In the genomic region with DNA sequence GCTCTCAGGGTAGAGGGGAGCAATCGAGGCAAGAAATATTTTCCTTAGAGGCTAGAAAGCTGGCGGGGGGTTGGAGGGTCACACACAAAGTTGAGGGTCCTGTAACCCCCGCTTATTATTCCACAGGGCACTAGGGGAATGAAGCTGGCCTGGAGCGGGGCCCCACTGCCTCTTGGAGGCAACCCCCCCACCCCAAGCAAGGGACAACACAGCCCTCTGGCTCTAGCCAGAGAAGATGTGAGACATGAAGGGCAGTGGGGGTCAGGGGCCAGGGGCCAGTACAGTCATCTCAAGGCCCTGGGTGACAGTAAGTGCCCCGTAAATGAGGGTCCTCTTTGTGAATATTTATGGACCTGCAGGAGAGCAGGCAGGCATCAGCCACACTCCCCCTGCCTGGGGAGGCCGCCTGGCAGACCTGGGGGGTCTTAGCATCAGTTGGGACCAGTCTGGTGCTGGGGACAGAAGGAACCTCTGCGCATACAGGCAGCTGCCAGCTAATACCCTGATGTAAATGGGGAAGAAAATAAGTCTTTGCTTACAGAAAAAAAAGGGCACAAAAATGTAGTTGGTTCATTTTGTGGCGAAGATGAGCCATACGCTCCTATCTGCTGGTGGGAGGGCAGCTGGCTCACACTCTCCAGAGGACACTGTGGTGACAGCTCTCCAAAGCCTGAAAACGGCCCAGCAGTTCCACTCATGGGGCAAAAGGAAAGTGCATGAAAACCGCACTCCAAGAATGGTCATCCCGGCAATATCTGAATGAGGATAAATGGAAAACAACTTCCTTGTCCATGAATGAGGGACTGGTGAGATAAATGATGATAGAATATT, we compare ENCODE assay signal across 10 cellular contexts. TPM values are rescaled to one million over a fixed set of nuclear protein-coding genes. Genes with fewer than 3 reads are reported as not detected.
DNase-seq lines count a peak whose midpoint lies in the region; ATAC-seq lines count a peak whose summit lies in the region.
"Had no signal": no experiment of that assay in that cellular context is flagged by ENCODE, and none has a peak within 500 bp of the region (broad histone marks: within the 10 kb centered on the region; RNA-seq: fewer than 3 reads in every experiment).

No MANE protein-coding gene starts in this region.

- peaks cover 18% of the 10 kb centered on the region for H3K36me3 Mint-ChIP-seq in T-cell

- CTCF ChIA-PET in T-cell (lab: Charles Lee), result interaction anchor here (0.5 to 0.6 kb wide), 2 partner anchors 16 to 288 kb away, joined by 3 to 4 read pairs; no protein-coding TSS in a partner anchor

- H3K27ac Mint-ChIP-seq in T-cell, result peak overlapping the region in 1 of 2 donors; percentile 65

- H3K4me3 Mint-ChIP-seq in T-cell, result peak overlapping the region; percentile 12 to 35 (median 18)

- no peaks in the 10 kb centered on the region for H3K27me3 Mint-ChIP-seq in T-cell

- ATAC-seq in T-cell (replicated peaks in 1 of 4) (no peak), GM21528 (IDR thresholded peaks at IDR 0.05; ENCODE audit: low FRiP score, unreplicated experiment) (no peak), HG03139 (IDR thresholded peaks at IDR 0.05; ENCODE audit: unreplicated experiment) (no peak)

- POLR2A ChIA-PET in T-cell (lab: Charles Lee), result no interaction called here

- H3K4me1 Mint-ChIP-seq in T-cell, result peaks cover 17 to 21% (median 17%) of the 10 kb centered on the region in 3 donors

- no peaks in the 10 kb centered on the region for H3K9me3 Mint-ChIP-seq in T-cell

- DNase-seq in NCI-H2029 (lab: John Stamatoyannopoulos, UW) (peak; percentile 48), NCI-H2029 treated with DMSO at 0.1 percent for 48 hours (lab: John Stamatoyannopoulos, UW) (no peak), T-cell (no peak), fibroblast of peridontal ligament (ENCODE audit: extremely low read depth) (peak; percentile 46), hippocampal formation (lab: John Stamatoyannopoulos, UW) (no peak)
- peak; percentile 38 to 56 for DNase-seq in stimulated activated CD4-positive, alpha-beta T cell treated with anti-CD3 and anti-CD28 coated beads, Interleukin-4, amount 100 ng/mL, for 48 hours (ENCODE audit: low read depth in 2 of 2)
- DNase-seq: NCI-H1105, SW 1271 had no signal

RNA-seq across cellular contexts. Expression of a gene that starts 21.9 kb away (rescaled TPM):
- total RNA-seq in T-cell, result 10 to 100 TPM in 3 of 5 donors, 1 to 10 TPM in 2; 9.6 to 19.4 (median 10.4) TPM

RNA-seq across cellular contexts. Expression of a gene that starts 42.7 kb away (rescaled TPM):
- 100 to 1,000 TPM in 2 of 5 donors, 10 to 100 TPM in 3; 83.5 to 109 (median 95.7) TPM for total RNA-seq in T-cell

Comparison
In these comparisons a context has a peak if more than half of its experiments do, and no peak if none do; other contexts are left out.
1. DNase-seq: peak in NCI-H2029 (single experiment), fibroblast of peridontal ligament (single experiment) and stimulated activated CD4-positive, alpha-beta T cell treated with anti-CD3 and anti-CD28 coated beads, Interleukin-4, amount 100 ng/mL, for 48 hours (2 of 2); none in NCI-H2029 treated with DMSO at 0.1 percent for 48 hours (single experiment), T-cell (0 of 34) and hippocampal formation (0 of 2).